Comparison of ENCODE assay signal across 9 cellular contexts in the genomic region with DNA sequence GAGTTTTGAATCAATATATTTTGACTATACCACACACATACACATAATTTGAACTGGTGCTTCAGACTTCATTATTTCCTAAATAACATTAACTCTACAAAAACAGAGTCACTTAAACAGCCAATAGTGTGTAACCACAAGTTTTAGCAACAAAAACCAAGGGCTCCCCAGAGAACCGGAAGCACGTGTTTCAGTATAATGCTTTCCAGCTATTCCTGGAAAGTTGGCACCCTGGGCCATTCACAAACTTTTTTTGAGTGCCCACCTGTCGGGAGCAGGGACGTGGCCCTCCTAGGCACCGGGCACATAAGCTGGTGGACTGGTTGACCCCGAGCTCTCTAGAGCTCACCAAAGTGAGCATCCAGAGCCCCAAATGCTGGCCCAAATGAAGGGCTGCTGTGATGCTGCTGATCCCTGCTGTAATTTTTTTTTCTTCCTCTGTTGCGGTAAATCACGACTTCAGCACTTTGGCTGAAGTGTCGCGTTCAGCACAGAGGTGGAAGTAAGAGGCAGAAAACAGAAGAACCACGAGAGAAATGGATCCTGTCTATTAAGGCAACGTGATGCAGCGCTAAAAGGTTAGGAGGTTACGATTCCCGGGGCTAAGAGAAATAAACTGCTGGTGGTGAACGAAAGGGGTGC. TPM values are rescaled to one million over a fixed set of nuclear protein-coding genes. Genes with fewer than 3 reads are reported as not detected.
DNase-seq lines count a peak whose midpoint lies in the region; ATAC-seq and TF ChIP-seq lines count a peak whose summit lies in the region.
"Had no signal": no experiment of that assay in that cellular context is flagged by ENCODE, and none has a peak within 500 bp of the region (broad histone marks: within the 10 kb centered on the region; RNA-seq: fewer than 3 reads in every experiment).

No MANE protein-coding gene starts in this region.

- H3K27ac Mint-ChIP-seq in activated T-cell treated with anti-CD3 and anti-CD28 coated beads, Interleukin-2, amount 50 U/mL, for 24 hours: no peak overlapping the region
- H3K27ac Mint-ChIP-seq in T-cell (peak overlapping the region in 1 of 2 donors; percentile 67), glutamatergic neuron (ENCODE audit: unreplicated experiment) (no peak overlapping the region)
- H3K27ac Mint-ChIP-seq in stimulated activated naive CD8-positive, alpha-beta T cell treated with anti-CD3 and anti-CD28 coated beads, Interleukin-15, amount 100 ng/mL, for 72 hours: peak overlapping the region in 1 of 2 donors; percentile 20

- TF ChIP-seq CTCF in glutamatergic neuron (IDR thresholded peaks at IDR 0.05; ENCODE audit: partially characterized antibody, unreplicated experiment): no peak

- peak overlapping the region; percentile 63 for H3K4me3 Mint-ChIP-seq in activated T-cell treated with anti-CD3 and anti-CD28 coated beads, Interleukin-2, amount 50 U/mL, for 24 hours
- peak overlapping the region; percentile 74 to 81 (median 75) for H3K4me3 Mint-ChIP-seq in T-cell
- H3K4me3 Mint-ChIP-seq in glutamatergic neuron (ENCODE audit: unreplicated experiment): peak overlapping the region; percentile 84
- H3K4me3 Mint-ChIP-seq in stimulated activated naive CD8-positive, alpha-beta T cell treated with anti-CD3 and anti-CD28 coated beads, Interleukin-15, amount 100 ng/mL, for 72 hours: peak overlapping the region; percentile 85 to 89

- DNase-seq in activated T-cell treated with anti-CD3 and anti-CD28 coated beads, Interleukin-2, amount 50 U/mL, for 24 hours: peak; percentile 34
- no peak for DNase-seq in activated T-cell treated with anti-CD3 and anti-CD28 coated beads, Interleukin-2, amount 50 U/mL, for 1 hour
- DNase-seq in T-cell: no peak
- no peak for DNase-seq in glutamatergic neuron
- DNase-seq in stimulated activated naive CD8-positive, alpha-beta T cell treated with anti-CD3 and anti-CD28 coated beads, Interleukin-15, amount 100 ng/mL, for 72 hours: no peak
- no peak for DNase-seq in SW480 (ENCODE audit: low spot score)
- DNase-seq in DMS153 treated with DMSO at 0.1 percent for 48 hours (lab: John Stamatoyannopoulos, UW; ENCODE audit: unreplicated experiment): no peak
- DNase-seq: DMS 273 treated with DMSO at 0.1 percent for 48 hours had no signal

- H3K4me1 Mint-ChIP-seq in activated T-cell treated with anti-CD3 and anti-CD28 coated beads, Interleukin-2, amount 50 U/mL, for 24 hours (ENCODE audit: low read depth): peaks cover 35% of the 10 kb centered on the region
- peaks cover 25 to 33% (median 32%) of the 10 kb centered on the region in 3 donors for H3K4me1 Mint-ChIP-seq in T-cell
- H3K4me1 Mint-ChIP-seq in glutamatergic neuron (ENCODE audit: low read depth, unreplicated experiment): peaks cover 2% of the 10 kb centered on the region
- peaks cover 38% of the 10 kb centered on the region for H3K4me1 Mint-ChIP-seq in stimulated activated naive CD8-positive, alpha-beta T cell treated with anti-CD3 and anti-CD28 coated beads, Interleukin-15, amount 100 ng/mL, for 72 hours

- peaks cover 5% of the 10 kb centered on the region for H3K36me3 Mint-ChIP-seq in activated T-cell treated with anti-CD3 and anti-CD28 coated beads, Interleukin-2, amount 50 U/mL, for 24 hours (ENCODE audit: low read depth)
- H3K36me3 Mint-ChIP-seq in T-cell (peaks cover 13% of the 10 kb centered on the region), glutamatergic neuron (ENCODE audit: unreplicated experiment) (no peaks in the 10 kb centered on the region)

- POLR2A ChIA-PET in T-cell (lab: Charles Lee): interaction anchor here in 1 of 2 donors (0.7 kb wide), 1 partner anchor 10 kb away, joined by 3 read pairs; no protein-coding TSS in a partner anchor

- H3K27me3 Mint-ChIP-seq in activated T-cell treated with anti-CD3 and anti-CD28 coated beads, Interleukin-2, amount 50 U/mL, for 24 hours: peaks cover 58% of the 10 kb centered on the region
- H3K27me3 Mint-ChIP-seq in T-cell: peaks cover 45 to 48% of the 10 kb centered on the region in 2 donors
- peaks cover 15% of the 10 kb centered on the region for H3K27me3 Mint-ChIP-seq in glutamatergic neuron (ENCODE audit: unreplicated experiment)
- peaks cover 66% of the 10 kb centered on the region for H3K27me3 Mint-ChIP-seq in stimulated activated naive CD8-positive, alpha-beta T cell treated with anti-CD3 and anti-CD28 coated beads, Interleukin-15, amount 100 ng/mL, for 72 hours

- no peaks in the 10 kb centered on the region for H3K9me3 Mint-ChIP-seq in activated T-cell treated with anti-CD3 and anti-CD28 coated beads, Interleukin-2, amount 50 U/mL, for 24 hours
- no peaks in the 10 kb centered on the region for H3K9me3 Mint-ChIP-seq in T-cell
- H3K9me3 Mint-ChIP-seq in glutamatergic neuron (ENCODE audit: unreplicated experiment): peaks cover 1% of the 10 kb centered on the region
- H3K9me3 Mint-ChIP-seq in stimulated activated naive CD8-positive, alpha-beta T cell treated with anti-CD3 and anti-CD28 coated beads, Interleukin-15, amount 100 ng/mL, for 72 hours: no peaks in the 10 kb centered on the region

- ATAC-seq in T-cell (replicated peaks in 1 of 4) (peak in 2 of 4 experiments; percentile 8 to 32), GM18519 (IDR thresholded peaks at IDR 0.05; ENCODE audit: low FRiP score, unreplicated experiment) (no peak)
- peak; percentile 2 for ATAC-seq in stimulated activated naive CD8-positive, alpha-beta T cell treated with anti-CD3 and anti-CD28 coated beads, Interleukin-15, amount 100 ng/mL, for 72 hours

- CTCF ChIA-PET in T-cell (lab: Charles Lee): interaction anchor here in 1 of 2 donors (0.7 to 1.2 kb wide), 3 partner anchors 58 to 273 kb away, joined by 4 to 5 read pairs (median 4); no protein-coding TSS in a partner anchor

RNA-seq across cellular contexts. Expression of a gene that starts 1.8 kb away (rescaled TPM):
- not detected for total RNA-seq in T-cell
- not detected for total RNA-seq in glutamatergic neuron (ENCODE audit: unreplicated experiment)
